Comparison of ENCODE assay signal across 9 cellular contexts in genomic region chr6:107116923-107117417, GRCh38.
DNase-seq lines count a peak whose midpoint lies in the region; ATAC-seq and TF ChIP-seq lines count a peak whose summit lies in the region.
"Had no signal": no experiment of that assay in that cellular context is flagged by ENCODE, and none has a peak within 500 bp of the region (broad histone marks: within the 10 kb centered on the region; RNA-seq: fewer than 3 reads in every experiment).

No MANE protein-coding gene starts in this region.

- H3K36me3 Mint-ChIP-seq in activated naive CD4-positive, alpha-beta T cell treated with anti-CD3 and anti-CD28 coated beads, Interleukin-2, amount 10 ng/mL, durations not matched to agents 7 days and 5 days, result no peaks in the 10 kb centered on the region
- no peaks in the 10 kb centered on the region for H3K36me3 Mint-ChIP-seq in stimulated activated memory B cell treated with anti-CD40 and anti-IgM and Interleukin-4, amounts not matched to agents 10 μg/mL and 1 μg/mL and 100 μg/mL, for 72 hours

- no peaks in the 10 kb centered on the region for H3K36me3 ChIP-seq in SK-N-MC (ENCODE audit: insufficient read depth, low read length)
- H3K36me3 ChIP-seq in iPS-20b (ENCODE audit: insufficient read depth, low read depth, low read length), result peaks cover 5% of the 10 kb centered on the region; the same call in 1 of the 2 replicates

- H3K27ac ChIP-seq in SK-N-MC (peak overlapping the region; percentile 91), iPS-20b (ENCODE audit: low read length) (peak overlapping the region; percentile 55)

- H3K4me1 Mint-ChIP-seq in activated naive CD4-positive, alpha-beta T cell treated with anti-CD3 and anti-CD28 coated beads, Interleukin-2, amount 10 ng/mL, durations not matched to agents 7 days and 5 days, result peaks cover 19% of the 10 kb centered on the region
- H3K4me1 Mint-ChIP-seq in stimulated activated memory B cell treated with anti-CD40 and anti-IgM and Interleukin-4, amounts not matched to agents 10 μg/mL and 1 μg/mL and 100 μg/mL, for 72 hours, result peaks cover 20% of the 10 kb centered on the region

- CTCF ChIA-PET in activated naive CD4-positive, alpha-beta T cell treated with anti-CD3 and anti-CD28 coated beads, Interleukin-2, amount 10 ng/mL, durations not matched to agents 7 days and 5 days (lab: Charles Lee), result interaction anchor here (1.5 kb wide), 1 partner anchor 9 kb away, joined by 4 read pairs; no protein-coding TSS in a partner anchor

- DNase-seq in activated naive CD4-positive, alpha-beta T cell treated with anti-CD3 and anti-CD28 coated beads, Interleukin-2, amount 10 ng/mL, durations not matched to agents 7 days and 5 days, result no peak
- no peak for DNase-seq in activated naive CD4-positive, alpha-beta T cell treated with Interleukin-2 at 50 U/mL for 16 hours
- no peak for DNase-seq in SK-N-MC (ENCODE audit: low read depth, low spot score)
- no peak for DNase-seq in NOMO-1 (lab: John Stamatoyannopoulos, UW; ENCODE audit: unreplicated experiment in 2 of 2)
- no peak for DNase-seq in GM13976 (ENCODE audit: low spot score)
- DNase-seq: T1000 had no signal

- ATAC-seq in stimulated activated memory B cell treated with anti-CD40 and anti-IgM and Interleukin-4, amounts not matched to agents 10 μg/mL and 1 μg/mL and 100 μg/mL, for 72 hours, result no peak
- ATAC-seq in GM18870 (IDR thresholded peaks at IDR 0.05; ENCODE audit: unreplicated experiment), result no peak

- peaks cover 28% of the 10 kb centered on the region; the same call in 1 of the 2 replicates for H3K4me1 ChIP-seq in iPS-20b (ENCODE audit: insufficient read depth, low read length)

- in situ Hi-C loops in GM13976 (cut with MboI; ENCODE audit: low sequenced_read_pairs, unreplicated experiment), result no loop called here

- no peaks in the 10 kb centered on the region for H3K9me3 ChIP-seq in SK-N-MC (ENCODE audit: low read depth, low read length)
- no peaks in the 10 kb centered on the region for H3K9me3 ChIP-seq in iPS-20b (ENCODE audit: insufficient read depth, low read depth, low read length)

- no peaks in the 10 kb centered on the region for H3K9me3 Mint-ChIP-seq in activated naive CD4-positive, alpha-beta T cell treated with anti-CD3 and anti-CD28 coated beads, Interleukin-2, amount 10 ng/mL, durations not matched to agents 7 days and 5 days
- H3K9me3 Mint-ChIP-seq in stimulated activated memory B cell treated with anti-CD40 and anti-IgM and Interleukin-4, amounts not matched to agents 10 μg/mL and 1 μg/mL and 100 μg/mL, for 72 hours, result no peaks in the 10 kb centered on the region

- H3K4me3 Mint-ChIP-seq in activated naive CD4-positive, alpha-beta T cell treated with anti-CD3 and anti-CD28 coated beads, Interleukin-2, amount 10 ng/mL, durations not matched to agents 7 days and 5 days, result peak overlapping the region; percentile 72
- peak overlapping the region; percentile 74 for H3K4me3 Mint-ChIP-seq in stimulated activated memory B cell treated with anti-CD40 and anti-IgM and Interleukin-4, amounts not matched to agents 10 μg/mL and 1 μg/mL and 100 μg/mL, for 72 hours

- TF ChIP-seq CTCF in GM13976 (IDR thresholded peaks at IDR 0.05; ENCODE audit: borderline replicate concordance, control extremely low read depth, extremely low read depth, insufficient read depth, missing control alignments), result no peak

- H3K27ac Mint-ChIP-seq in activated naive CD4-positive, alpha-beta T cell treated with anti-CD3 and anti-CD28 coated beads, Interleukin-2, amount 10 ng/mL, durations not matched to agents 7 days and 5 days, result no peak overlapping the region
- peak overlapping the region; percentile 64 for H3K27ac Mint-ChIP-seq in stimulated activated memory B cell treated with anti-CD40 and anti-IgM and Interleukin-4, amounts not matched to agents 10 μg/mL and 1 μg/mL and 100 μg/mL, for 72 hours

- H3K4me3 ChIP-seq in SK-N-MC (peak overlapping the region; percentile 93), iPS-20b (ENCODE audit: low read length) (peak overlapping the region; percentile 62)

- H3K27me3 Mint-ChIP-seq in activated naive CD4-positive, alpha-beta T cell treated with anti-CD3 and anti-CD28 coated beads, Interleukin-2, amount 10 ng/mL, durations not matched to agents 7 days and 5 days, result peaks cover 23% of the 10 kb centered on the region
- H3K27me3 Mint-ChIP-seq in stimulated activated memory B cell treated with anti-CD40 and anti-IgM and Interleukin-4, amounts not matched to agents 10 μg/mL and 1 μg/mL and 100 μg/mL, for 72 hours, result peaks cover 6% of the 10 kb centered on the region

- H3K9ac ChIP-seq in SK-N-MC (ENCODE audit: insufficient read length) (peak overlapping the region; percentile 14), iPS-20b (ENCODE audit: low read depth, low read length) (peak overlapping the region; percentile 69; the same call in 1 of the 2 replicates)

- no peaks in the 10 kb centered on the region for H3K27me3 ChIP-seq in iPS-20b (ENCODE audit: insufficient read depth, low read length)
